Comparison of ENCODE assay signal across 19 cellular contexts in genomic region chr5:68450245-68450852, GRCh38.
DNase-seq lines count a peak whose midpoint lies in the region; ATAC-seq, FAIRE-seq and TF ChIP-seq lines count a peak whose summit lies in the region.
"Had no signal": no experiment of that assay in that cellular context is flagged by ENCODE, and none has a peak within 500 bp of the region (broad histone marks: within the 10 kb centered on the region; RNA-seq: fewer than 3 reads in every experiment).

No MANE protein-coding gene starts in this region.

- H3K4me3 ChIP-seq in bronchial epithelial cell (ENCODE audit: low read depth, low read length) = no peak overlapping the region
- H3K4me3 ChIP-seq in left lung = no peak overlapping the region
- no peak overlapping the region for H3K4me3 ChIP-seq in suprapubic skin
- H3K4me3 ChIP-seq: BLaER1 treated with 17β-estradiol and CSF1 and Interleukin-3, amounts not matched to agents 10 nM and 100 nM; pancreas; uterus had no signal

- H3K36me3 ChIP-seq in bronchial epithelial cell (ENCODE audit: control insufficient read depth, insufficient read depth, low read length) (no peaks in the 10 kb centered on the region), left lung (no peaks in the 10 kb centered on the region), suprapubic skin (no peaks in the 10 kb centered on the region)
- H3K36me3 ChIP-seq: BLaER1 treated with 17β-estradiol and CSF1 and Interleukin-3, amounts not matched to agents 10 nM and 100 nM; pancreas; uterus had no signal

- WGBS in suprapubic skin = 78% methylated on average over 5 of the region's 5 CpGs

- intact Hi-C loops in left lung (cut with DNase I) = no loop called here

- H3K4me1 ChIP-seq in left lung (peaks cover 0 to 4% of the 10 kb centered on the region in 2 donors), suprapubic skin (peaks cover 18% of the 10 kb centered on the region)
- H3K4me1 ChIP-seq: BLaER1 treated with 17β-estradiol and CSF1 and Interleukin-3, amounts not matched to agents 10 nM and 100 nM; pancreas; uterus had no signal

- FAIRE-seq in bronchial epithelial cell (lab: Jason Lieb, UNC) = no peak
- FAIRE-seq in D721Med (lab: Jason Lieb, UNC) = no peak
- FAIRE-seq: pancreas had no signal

- TF ChIP-seq EP300 in Ishikawa (IDR thresholded peaks at IDR 0.05; ENCODE audit: borderline replicate concordance) (no peak), suprapubic skin (IDR thresholded peaks at IDR 0.05) (no peak)

- H3K27ac ChIP-seq in left lung (no peak overlapping the region), suprapubic skin (peak overlapping the region; percentile 26)
- H3K27ac ChIP-seq: BLaER1 treated with 17β-estradiol and CSF1 and Interleukin-3, amounts not matched to agents 10 nM and 100 nM; KMS-11; pancreas; uterus had no signal

- H3K9me3 ChIP-seq in left lung (no peaks in the 10 kb centered on the region), suprapubic skin (no peaks in the 10 kb centered on the region)
- H3K9me3 ChIP-seq: pancreas, uterus had no signal

- DNase-seq in bronchial epithelial cell (ENCODE audit: low read depth) = peak; percentile 71
- no peak for DNase-seq in left lung
- no peak for DNase-seq in suprapubic skin (ENCODE audit: low spot score in 2 of 2)
- DNase-seq in GDM1 (lab: John Stamatoyannopoulos, UW) = no peak
- DNase-seq in D721Med (ENCODE audit: insufficient read length, low spot score) = no peak
- no peak for DNase-seq in HK-2 (ENCODE audit: unreplicated experiment)
- DNase-seq: activated CD4-positive, alpha-beta T cell treated with anti-CD3 and anti-CD28 coated beads, Interleukin-2, amount 10 ng/mL, durations not matched to agents 7 days and 5 days; activated T-cell treated with anti-CD3 and anti-CD28 coated beads, Interleukin-2, amount 50 U/mL, for 4 hours; cortex of kidney; midbrain; NCI-H1694; pancreas; stimulated activated CD8-positive, alpha-beta memory T cell treated with anti-CD3 and anti-CD28 coated beads, Interleukin-4, amount 100 ng/mL, for 48 hours; T1000; uterus had no signal

- no peaks in the 10 kb centered on the region for H3K27me3 ChIP-seq in bronchial epithelial cell (ENCODE audit: control insufficient read depth, insufficient read depth, low read length)
- no peaks in the 10 kb centered on the region for H3K27me3 ChIP-seq in left lung
- no peaks in the 10 kb centered on the region for H3K27me3 ChIP-seq in suprapubic skin
- H3K27me3 ChIP-seq: BLaER1 treated with 17β-estradiol and CSF1 and Interleukin-3, amounts not matched to agents 10 nM and 100 nM; pancreas; uterus had no signal

- TF ChIP-seq CTCF in bronchial epithelial cell (IDR thresholded peaks at IDR 0.05; ENCODE audit: insufficient read depth, low read length, severe bottlenecking) = no peak
- no peak for TF ChIP-seq CTCF in left lung (IDR thresholded peaks at IDR 0.05)
- no peak for TF ChIP-seq CTCF in suprapubic skin (IDR thresholded peaks at IDR 0.05)
- TF ChIP-seq CTCF in D721Med (IDR thresholded peaks at IDR 0.05; ENCODE audit: insufficient read depth, missing control alignments) = no peak

- ATAC-seq in left lung (peak; percentile 44), GM21786 (IDR thresholded peaks at IDR 0.05; ENCODE audit: unreplicated experiment) (no peak)
- ATAC-seq: activated T-cell treated with anti-CD3 and anti-CD28 coated beads, Interleukin-2, amount 50 U/mL, for 4 hours had no signal

- no peak for TF ChIP-seq RAD21 in Ishikawa (IDR thresholded peaks at IDR 0.05; ENCODE audit: low read depth)

- no peak for TF ChIP-seq POLR2A in suprapubic skin (IDR thresholded peaks at IDR 0.05)

TF ChIP-seq in Ishikawa, 13 proteins besides CTCF, POLR2A, EP300 and RAD21:
- TF ChIP-seq CEBPB (IDR thresholded peaks at IDR 0.05) = peak; percentile 79
- TF ChIP-seq FOXM1 (IDR thresholded peaks at IDR 0.05; ENCODE audit: borderline replicate concordance, low read depth) = no peak
- peak; percentile 27; the same call in 1 of the 2 replicates for TF ChIP-seq TEAD4 (IDR thresholded peaks at IDR 0.05)
- TF ChIP-seq MAX (IDR thresholded peaks at IDR 0.05) = peak; percentile 15; the same call in 1 of the 2 replicates
- TF ChIP-seq ZBTB7A (IDR thresholded peaks at IDR 0.05; ENCODE audit: low read depth) = no peak
- no peak for TF ChIP-seq TCF12 (IDR thresholded peaks at IDR 0.05; ENCODE audit: low read depth)
- no peak for TF ChIP-seq YY1 (IDR thresholded peaks at IDR 0.05; ENCODE audit: low read depth)
- TF ChIP-seq EGR1 (IDR thresholded peaks at IDR 0.05) = no peak
- no peak for TF ChIP-seq TAF1 (IDR thresholded peaks at IDR 0.05; ENCODE audit: low read depth)
- no peak for TF ChIP-seq NFIC (IDR thresholded peaks at IDR 0.05)
- TF ChIP-seq USF1 (IDR thresholded peaks at IDR 0.05) = no peak
- TF ChIP-seq CREB1 (IDR thresholded peaks at IDR 0.05; ENCODE audit: low read depth) = no peak
- no peak for TF ChIP-seq REST (IDR thresholded peaks at IDR 0.05; ENCODE audit: low read depth)
TF ChIP-seq in Ishikawa: peak in this region for 3.
